8 cellular contexts compared by ENCODE assay signal in genomic region chr21:33949516-33950424, GRCh38. TPM values are rescaled to one million over a fixed set of nuclear protein-coding genes. Genes with fewer than 3 reads are reported as not detected.
A peak's percentile ranks its signal among the peaks of the same experiment; 100 is the strongest.
DNase-seq lines count a peak whose midpoint lies in the region; ATAC-seq and TF ChIP-seq lines count a peak whose summit lies in the region.

No MANE protein-coding gene starts in this region.

- no peaks in the 10 kb centered on the region for H3K27me3 ChIP-seq in mucosa of rectum (ENCODE audit: control insufficient read depth in 2 of 2, insufficient read depth in 2 of 2, low read length in 2 of 2)

- H3K4me3 ChIP-seq in mucosa of rectum (ENCODE audit: low read length in 2 of 2) (peak overlapping the region in 1 of 2 donors; percentile 20), urinary bladder (ENCODE audit: low read depth, low read length) (no peak overlapping the region)

- peaks cover 6% of the 10 kb centered on the region for H3K36me3 Mint-ChIP-seq in activated T-cell treated with anti-CD3 and anti-CD28 coated beads, Interleukin-2, amount 50 U/mL, for 4 hours (ENCODE audit: insufficient read depth)
- no peaks in the 10 kb centered on the region for H3K36me3 Mint-ChIP-seq in type B pancreatic cell

- peaks cover 2% of the 10 kb centered on the region for H3K9me3 Mint-ChIP-seq in activated T-cell treated with anti-CD3 and anti-CD28 coated beads, Interleukin-2, amount 50 U/mL, for 4 hours
- no peaks in the 10 kb centered on the region for H3K9me3 Mint-ChIP-seq in type B pancreatic cell

- DNase-seq in activated gamma-delta T cell treated with Interleukin-2 at 50 U/mL for 16 hours (peak; percentile 58), activated gamma-delta T cell (lab: John Stamatoyannopoulos, UW) (no peak), GM13976 (ENCODE audit: low spot score) (no peak), type B pancreatic cell (ENCODE audit: extremely low spot score, unreplicated experiment) (no peak), foreskin melanocyte (no peak)
- DNase-seq in activated T-cell treated with anti-CD3 and anti-CD28 coated beads, Interleukin-2, amount 50 U/mL, for 4 hours, result peak; percentile 26

- peaks cover 80% of the 10 kb centered on the region for H3K4me1 Mint-ChIP-seq in activated T-cell treated with anti-CD3 and anti-CD28 coated beads, Interleukin-2, amount 50 U/mL, for 4 hours (ENCODE audit: low read depth)
- peaks cover 24% of the 10 kb centered on the region for H3K4me1 Mint-ChIP-seq in type B pancreatic cell (ENCODE audit: unreplicated experiment)

- no peaks in the 10 kb centered on the region for H3K27me3 Mint-ChIP-seq in activated T-cell treated with anti-CD3 and anti-CD28 coated beads, Interleukin-2, amount 50 U/mL, for 4 hours (ENCODE audit: low read depth)
- no peaks in the 10 kb centered on the region for H3K27me3 Mint-ChIP-seq in type B pancreatic cell

- in situ Hi-C loops in GM13976 (cut with MboI; ENCODE audit: low sequenced_read_pairs, unreplicated experiment), result no loop called here

- TF ChIP-seq CTCF in GM13976 (IDR thresholded peaks at IDR 0.05; ENCODE audit: borderline replicate concordance, control extremely low read depth, extremely low read depth, insufficient read depth, missing control alignments), result no peak
- TF ChIP-seq CTCF in type B pancreatic cell (conservative IDR thresholded peaks at IDR 0.05), result no peak

- H3K36me3 ChIP-seq in mucosa of rectum (ENCODE audit: control insufficient read depth in 2 of 2, insufficient read depth in 2 of 2, low read length in 2 of 2) (no peaks in the 10 kb centered on the region), urinary bladder (ENCODE audit: insufficient read depth) (no peaks in the 10 kb centered on the region)

- peak overlapping the region; percentile 74 to 89 for H3K27ac ChIP-seq in mucosa of rectum (ENCODE audit: low read depth in 2 of 2, low read length in 2 of 2)
- peak overlapping the region; percentile 75 for H3K27ac ChIP-seq in urinary bladder (ENCODE audit: low read depth)

- H3K9ac ChIP-seq in mucosa of rectum (ENCODE audit: low read depth in 1 of 2, low read length in 2 of 2), result no peak overlapping the region

- peak overlapping the region; percentile 50 for H3K4me3 Mint-ChIP-seq in activated T-cell treated with anti-CD3 and anti-CD28 coated beads, Interleukin-2, amount 50 U/mL, for 4 hours
- H3K4me3 Mint-ChIP-seq in type B pancreatic cell, result no peak overlapping the region

- no peak overlapping the region for H3K27ac Mint-ChIP-seq in type B pancreatic cell

- WGBS in urinary bladder, result 92% methylated on average over 12 of the region's 12 CpGs

- H3K4me1 ChIP-seq in mucosa of rectum (ENCODE audit: control insufficient read depth in 2 of 2, insufficient read depth in 2 of 2, low read length in 2 of 2), result peaks cover 8 to 16% of the 10 kb centered on the region in 2 donors
- peaks cover 3% of the 10 kb centered on the region for H3K4me1 ChIP-seq in urinary bladder (ENCODE audit: insufficient read depth)

- ATAC-seq in activated T-cell treated with anti-CD3 and anti-CD28 coated beads, Interleukin-2, amount 50 U/mL, for 4 hours, result peak; percentile 50 to 52

- H3K9me3 ChIP-seq in mucosa of rectum (ENCODE audit: control insufficient read depth in 2 of 2, low read length in 2 of 2), result no peaks in the 10 kb centered on the region

RNA-seq across cellular contexts. Expression of gene ATP5PO, which starts 34.2 kb away (rescaled TPM):
- 100 to 1,000 TPM; 135 to 179 (median 176) TPM for total RNA-seq in activated T-cell treated with anti-CD3 and anti-CD28 coated beads, Interleukin-2, amount 50 U/mL, for 4 hours
- total RNA-seq in urinary bladder (106 TPM), type B pancreatic cell (ENCODE audit: low replicate concordance) (257 and 264 TPM in 2 replicates)
- polyA plus RNA-seq in urinary bladder, result 283 TPM

Comparison
In these comparisons a context has a peak if more than half of its experiments do, and no peak if none do; other contexts are left out.
1. DNase-seq: peak in activated gamma-delta T cell treated with Interleukin-2 at 50 U/mL for 16 hours (single experiment) and activated T-cell treated with anti-CD3 and anti-CD28 coated beads, Interleukin-2, amount 50 U/mL, for 4 hours (single experiment); none in activated gamma-delta T cell (single experiment), GM13976 (single experiment), type B pancreatic cell (single experiment) and foreskin melanocyte (single experiment).